Comparison of ENCODE assay signal across 1 cellular context in the genomic region with DNA sequence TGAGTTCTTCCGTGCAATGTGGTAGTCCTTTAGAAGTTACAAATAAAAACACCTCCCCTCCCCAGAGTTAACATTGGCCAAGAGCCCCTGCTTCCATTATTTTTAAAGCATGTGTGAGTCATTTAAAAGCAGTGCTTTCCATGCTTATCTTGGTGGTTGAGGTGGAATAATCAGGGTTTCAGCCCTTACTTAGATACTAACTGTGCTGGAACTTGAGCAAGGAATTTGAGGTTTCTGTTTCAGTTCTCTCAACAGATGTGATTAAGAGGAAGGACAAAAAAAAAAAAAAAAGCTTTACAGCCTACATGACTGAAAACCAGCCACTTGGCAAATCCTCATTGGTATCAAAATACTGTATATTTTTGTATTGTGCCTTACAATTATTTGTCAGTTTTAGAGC.
TF ChIP-seq lines count a peak whose summit lies in the region.

No MANE protein-coding gene starts in this region.

TF ChIP-seq in GM23338, 12 proteins besides CTCF, POLR2A, EP300 and RAD21 (continued from another document):
- TF ChIP-seq, protein P1, sequence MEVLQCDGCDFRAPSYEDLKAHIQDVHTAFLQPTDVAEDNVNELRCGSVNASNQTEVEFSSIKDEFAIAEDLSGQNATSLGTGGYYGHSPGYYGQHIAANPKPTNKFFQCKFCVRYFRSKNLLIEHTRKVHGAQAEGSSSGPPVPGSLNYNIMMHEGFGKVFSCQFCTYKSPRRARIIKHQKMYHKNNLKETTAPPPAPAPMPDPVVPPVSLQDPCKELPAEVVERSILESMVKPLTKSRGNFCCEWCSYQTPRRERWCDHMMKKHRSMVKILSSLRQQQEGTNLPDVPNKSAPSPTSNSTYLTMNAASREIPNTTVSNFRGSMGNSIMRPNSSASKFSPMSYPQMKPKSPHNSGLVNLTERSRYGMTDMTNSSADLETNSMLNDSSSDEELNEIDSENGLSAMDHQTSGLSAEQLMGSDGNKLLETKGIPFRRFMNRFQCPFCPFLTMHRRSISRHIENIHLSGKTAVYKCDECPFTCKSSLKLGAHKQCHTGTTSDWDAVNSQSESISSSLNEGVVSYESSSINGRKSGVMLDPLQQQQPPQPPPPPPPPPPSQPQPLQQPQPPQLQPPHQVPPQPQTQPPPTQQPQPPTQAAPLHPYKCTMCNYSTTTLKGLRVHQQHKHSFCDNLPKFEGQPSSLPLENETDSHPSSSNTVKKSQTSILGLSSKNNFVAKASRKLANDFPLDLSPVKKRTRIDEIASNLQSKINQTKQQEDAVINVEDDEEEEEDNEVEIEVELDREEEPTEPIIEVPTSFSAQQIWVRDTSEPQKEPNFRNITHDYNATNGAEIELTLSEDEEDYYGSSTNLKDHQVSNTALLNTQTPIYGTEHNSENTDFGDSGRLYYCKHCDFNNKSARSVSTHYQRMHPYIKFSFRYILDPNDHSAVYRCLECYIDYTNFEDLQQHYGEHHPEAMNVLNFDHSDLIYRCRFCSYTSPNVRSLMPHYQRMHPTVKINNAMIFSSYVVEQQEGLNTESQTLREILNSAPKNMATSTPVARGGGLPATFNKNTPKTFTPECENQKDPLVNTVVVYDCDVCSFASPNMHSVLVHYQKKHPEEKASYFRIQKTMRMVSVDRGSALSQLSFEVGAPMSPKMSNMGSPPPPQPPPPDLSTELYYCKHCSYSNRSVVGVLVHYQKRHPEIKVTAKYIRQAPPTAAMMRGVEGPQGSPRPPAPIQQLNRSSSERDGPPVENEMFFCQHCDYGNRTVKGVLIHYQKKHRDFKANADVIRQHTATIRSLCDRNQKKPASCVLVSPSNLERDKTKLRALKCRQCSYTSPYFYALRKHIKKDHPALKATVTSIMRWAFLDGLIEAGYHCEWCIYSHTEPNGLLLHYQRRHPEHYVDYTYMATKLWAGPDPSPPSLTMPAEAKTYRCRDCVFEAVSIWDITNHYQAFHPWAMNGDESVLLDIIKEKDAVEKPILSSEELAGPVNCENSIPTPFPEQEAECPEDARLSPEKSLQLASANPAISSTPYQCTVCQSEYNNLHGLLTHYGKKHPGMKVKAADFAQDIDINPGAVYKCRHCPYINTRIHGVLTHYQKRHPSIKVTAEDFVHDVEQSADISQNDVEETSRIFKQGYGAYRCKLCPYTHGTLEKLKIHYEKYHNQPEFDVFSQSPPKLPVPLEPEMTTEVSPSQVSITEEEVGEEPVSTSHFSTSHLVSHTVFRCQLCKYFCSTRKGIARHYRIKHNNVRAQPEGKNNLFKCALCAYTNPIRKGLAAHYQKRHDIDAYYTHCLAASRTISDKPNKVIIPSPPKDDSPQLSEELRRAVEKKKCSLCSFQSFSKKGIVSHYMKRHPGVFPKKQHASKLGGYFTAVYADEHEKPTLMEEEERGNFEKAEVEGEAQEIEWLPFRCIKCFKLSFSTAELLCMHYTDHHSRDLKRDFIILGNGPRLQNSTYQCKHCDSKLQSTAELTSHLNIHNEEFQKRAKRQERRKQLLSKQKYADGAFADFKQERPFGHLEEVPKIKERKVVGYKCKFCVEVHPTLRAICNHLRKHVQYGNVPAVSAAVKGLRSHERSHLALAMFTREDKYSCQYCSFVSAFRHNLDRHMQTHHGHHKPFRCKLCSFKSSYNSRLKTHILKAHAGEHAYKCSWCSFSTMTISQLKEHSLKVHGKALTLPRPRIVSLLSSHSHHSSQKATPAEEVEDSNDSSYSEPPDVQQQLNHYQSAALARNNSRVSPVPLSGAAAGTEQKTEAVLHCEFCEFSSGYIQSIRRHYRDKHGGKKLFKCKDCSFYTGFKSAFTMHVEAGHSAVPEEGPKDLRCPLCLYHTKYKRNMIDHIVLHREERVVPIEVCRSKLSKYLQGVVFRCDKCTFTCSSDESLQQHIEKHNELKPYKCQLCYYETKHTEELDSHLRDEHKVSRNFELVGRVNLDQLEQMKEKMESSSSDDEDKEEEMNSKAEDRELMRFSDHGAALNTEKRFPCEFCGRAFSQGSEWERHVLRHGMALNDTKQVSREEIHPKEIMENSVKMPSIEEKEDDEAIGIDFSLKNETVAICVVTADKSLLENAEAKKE (CRISPR knock-in tag; IDR thresholded peaks at IDR 0.05): no peak
- TF ChIP-seq JUNB (IDR thresholded peaks at IDR 0.05; ENCODE audit: unreplicated experiment): no peak
- no peak for TF ChIP-seq EZH2phosphoT487 (IDR thresholded peaks at IDR 0.05; ENCODE audit: unreplicated experiment)
- no peak for TF ChIP-seq NANOG (IDR thresholded peaks at IDR 0.05; ENCODE audit: borderline replicate concordance)
- TF ChIP-seq ZNF331 (CRISPR knock-in tag; IDR thresholded peaks at IDR 0.05; ENCODE audit: low read depth): no peak
- no peak for TF ChIP-seq STAT1 (IDR thresholded peaks at IDR 0.05; ENCODE audit: unreplicated experiment)
- TF ChIP-seq EZH2 (IDR thresholded peaks at IDR 0.05; ENCODE audit: low read depth, unreplicated experiment): no peak
- no peak for TF ChIP-seq CREB1 (CRISPR knock-in tag; IDR thresholded peaks at IDR 0.05; ENCODE audit: low read depth)
- TF ChIP-seq ZNF114 (CRISPR knock-in tag; IDR thresholded peaks at IDR 0.05): no peak
TF ChIP-seq in GM23338: peak in this region for 0.
